In the genomic region with DNA sequence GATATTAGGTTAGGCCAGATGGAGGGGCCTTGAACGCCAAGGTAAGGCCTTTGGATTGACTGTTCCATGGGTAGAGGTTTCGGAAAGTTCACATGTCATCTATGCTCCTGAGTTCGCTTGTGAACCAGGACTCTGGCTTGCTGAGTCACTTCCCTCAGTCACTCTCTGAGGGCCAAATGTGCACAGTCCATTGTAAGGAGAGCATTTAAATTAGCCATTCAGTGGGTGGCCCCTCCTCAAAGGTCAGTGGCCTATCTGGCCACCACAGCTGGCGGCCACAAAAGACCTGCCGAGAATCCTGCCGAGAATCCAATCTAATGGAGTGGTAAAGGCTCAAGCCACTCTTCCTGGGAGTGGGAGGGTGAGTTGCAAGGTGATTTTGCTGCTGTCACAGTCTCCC, we compare ENCODE assay signal across 14 cellular contexts. TPM values are rescaled to one million over a fixed set of nuclear protein-coding genes. Genes with fewer than 3 reads are reported as not detected.
DNase-seq lines count a peak whose midpoint lies in the region; ATAC-seq and TF ChIP-seq lines count a peak whose summit lies in the region.
"Had no signal": no experiment of that assay in that cellular context is flagged by ENCODE, and none has a peak within 500 bp of the region (broad histone marks: within the 10 kb centered on the region; RNA-seq: fewer than 3 reads in every experiment).

No MANE protein-coding gene starts in this region.

- H3K27ac ChIP-seq in H9 (ENCODE audit: insufficient read length, low read depth, low read length) (no peak overlapping the region), Karpas-422 (ENCODE audit: low read length) (peak overlapping the region; percentile 83), ectodermal cell (ENCODE audit: insufficient read depth, low read depth, low read length, poor library complexity, severe bottlenecking) (peak overlapping the region; percentile 29), neural progenitor cell (no peak overlapping the region), transverse colon (no peak overlapping the region)

- DNase-seq in H9 (no peak), Karpas-422 (no peak), neural progenitor cell (ENCODE audit: low spot score) (peak; percentile 73), transverse colon (no peak), NCI-H774 (lab: John Stamatoyannopoulos, UW) (no peak)
- no peak for DNase-seq in activated CD8-positive, alpha-beta memory T cell treated with anti-CD3 and anti-CD28 coated beads, Interleukin-2, amount 10 ng/mL, durations not matched to agents 7 days and 5 days
- DNase-seq: C1 segment of cervical spinal cord; Caco-2; CD8-positive, alpha-beta T cell; DMS153; DND-41; GOT3; HCEC 1CT had no signal

- H3K27me3 ChIP-seq in H9 (ENCODE audit: insufficient read depth, low read length) (no peaks in the 10 kb centered on the region), Karpas-422 (ENCODE audit: low read length) (no peaks in the 10 kb centered on the region), ectodermal cell (ENCODE audit: control insufficient read depth, insufficient read depth, low read length, poor library complexity, severe bottlenecking) (no peaks in the 10 kb centered on the region), neural progenitor cell (no peaks in the 10 kb centered on the region), transverse colon (peaks cover 12% of the 10 kb centered on the region)

- H3K9ac ChIP-seq in H9 (ENCODE audit: extremely low read depth, insufficient read length, low read length), result no peak overlapping the region
- H3K9ac ChIP-seq in Karpas-422 (ENCODE audit: low read length), result peak overlapping the region; percentile 56
- H3K9ac ChIP-seq in neural progenitor cell, result no peak overlapping the region

- H3K36me3 ChIP-seq in Karpas-422 (ENCODE audit: insufficient read depth, low read length) (no peaks in the 10 kb centered on the region), ectodermal cell (ENCODE audit: control insufficient read depth, insufficient read depth, low read length) (no peaks in the 10 kb centered on the region), neural progenitor cell (no peaks in the 10 kb centered on the region), transverse colon (no peaks in the 10 kb centered on the region)

- no peak for TF ChIP-seq CTCF in H9 (conservative IDR thresholded peaks at IDR 0.05)
- TF ChIP-seq CTCF in neural progenitor cell (IDR thresholded peaks at IDR 0.05), result no peak
- no peak for TF ChIP-seq CTCF in transverse colon (IDR thresholded peaks at IDR 0.05)

- H4K5ac ChIP-seq in H9 (ENCODE audit: insufficient read length, low read depth, low read length), result no peak overlapping the region

- WGBS in H9 (ENCODE audit: extremely low coverage, insufficient read length, low lambda C conversion rate), result no CpG with 5 or more reads among the region's 6 CpGs
- WGBS in ectodermal cell, 2 experiments, result 70% methylated on average over 6 of the region's 6 CpGs
- WGBS in transverse colon (ENCODE audit: low coverage in 1 of 2), 2 donors, result 89% methylated on average over 6 of the region's 6 CpGs; no CpG with 5 or more reads in 1 of the 2 donors

- H3K36me3 Mint-ChIP-seq in H9 (ENCODE audit: insufficient read depth in 1 of 3, low read depth in 3 of 3) (no peaks in the 10 kb centered on the region), neural progenitor cell (no peaks in the 10 kb centered on the region)
- no peaks in the 10 kb centered on the region for H3K36me3 Mint-ChIP-seq in activated CD8-positive, alpha-beta memory T cell treated with anti-CD3 and anti-CD28 coated beads, Interleukin-2, amount 10 ng/mL, durations not matched to agents 7 days and 5 days
- H3K36me3 Mint-ChIP-seq: CD8-positive, alpha-beta T cell had no signal

- no peak overlapping the region for H2BK20ac ChIP-seq in H9 (ENCODE audit: low read depth, low read length, poor library complexity, severe bottlenecking)

- H3K4me3 ChIP-seq in Karpas-422 (ENCODE audit: low read length), result peak overlapping the region; percentile 2; the same call in 1 of the 2 replicates
- no peak overlapping the region for H3K4me3 ChIP-seq in ectodermal cell (ENCODE audit: insufficient read depth, low read depth, low read length)
- H3K4me3 ChIP-seq in neural progenitor cell, result no peak overlapping the region
- H3K4me3 ChIP-seq in transverse colon, result no peak overlapping the region

- no peak for ATAC-seq in activated CD8-positive, alpha-beta memory T cell treated with anti-CD3 and anti-CD28 coated beads, Interleukin-2, amount 10 ng/mL, durations not matched to agents 7 days and 5 days
- ATAC-seq: CD8-positive, alpha-beta T cell had no signal

- no peak overlapping the region for H4K8ac ChIP-seq in H9 (replicated peaks; ENCODE audit: insufficient read length, low read depth, low read length)

- no peak overlapping the region for H2BK12ac ChIP-seq in H9 (ENCODE audit: insufficient read length, low read depth, low read length)

- in situ Hi-C loops in transverse colon (cut with MboI; ENCODE audit: low pct_ligation_motif_present in 1 of 4, low pct_unique_long_range_greater_than_20kb in 1 of 4, low sequenced_read_pairs in 3 of 4), result no loop called here

- no peaks in the 10 kb centered on the region for H3K9me2 ChIP-seq in Karpas-422 (replicated peaks; ENCODE audit: insufficient read depth, low read length)

- H3K4me3 Mint-ChIP-seq in H9, result no peak overlapping the region
- peak overlapping the region; percentile 3 for H3K4me3 Mint-ChIP-seq in neural progenitor cell
- no peak overlapping the region for H3K4me3 Mint-ChIP-seq in activated CD8-positive, alpha-beta memory T cell treated with anti-CD3 and anti-CD28 coated beads, Interleukin-2, amount 10 ng/mL, durations not matched to agents 7 days and 5 days
- H3K4me3 Mint-ChIP-seq: CD8-positive, alpha-beta T cell had no signal

- H3K14ac ChIP-seq in H9 (ENCODE audit: insufficient read depth, low read length), result no peak overlapping the region

- H2AFZ ChIP-seq in H9 (ENCODE audit: low read length) (no peak overlapping the region), Karpas-422 (ENCODE audit: low read length) (no peak overlapping the region), neural progenitor cell (replicated peaks) (no peak overlapping the region)

- H3K18ac ChIP-seq in H9 (ENCODE audit: insufficient read length, low read depth, low read length), result no peak overlapping the region

- H3K23ac ChIP-seq in H9 (ENCODE audit: insufficient read length, low read depth, low read length), result no peak overlapping the region

- H3K79me2 ChIP-seq in H9 (ENCODE audit: insufficient read depth, low read length) (no peaks in the 10 kb centered on the region), Karpas-422 (ENCODE audit: low read length) (no peaks in the 10 kb centered on the region), neural progenitor cell (ENCODE audit: low read depth) (no peaks in the 10 kb centered on the region)

- no peaks in the 10 kb centered on the region for H4K20me1 ChIP-seq in H9 (ENCODE audit: control insufficient read depth, insufficient read depth, insufficient read length)
- no peaks in the 10 kb centered on the region for H4K20me1 ChIP-seq in Karpas-422 (ENCODE audit: insufficient read depth, low read depth, low read length)
- peaks cover 36% of the 10 kb centered on the region for H4K20me1 ChIP-seq in neural progenitor cell (ENCODE audit: low read depth)

- no peak overlapping the region for H3T11ph ChIP-seq in H9 (ENCODE audit: low read length)

- H2BK120ac ChIP-seq in H9 (ENCODE audit: low read depth, low read length, poor library complexity, severe bottlenecking), result no peak overlapping the region

- H2BK15ac ChIP-seq in H9 (ENCODE audit: low read depth, low read length), result no peak overlapping the region

- H3K9me3 Mint-ChIP-seq in H9, result no peaks in the 10 kb centered on the region
- H3K9me3 Mint-ChIP-seq in neural progenitor cell, result no peaks in the 10 kb centered on the region
- no peaks in the 10 kb centered on the region for H3K9me3 Mint-ChIP-seq in activated CD8-positive, alpha-beta memory T cell treated with anti-CD3 and anti-CD28 coated beads, Interleukin-2, amount 10 ng/mL, durations not matched to agents 7 days and 5 days (ENCODE audit: low read depth)
- H3K9me3 Mint-ChIP-seq: CD8-positive, alpha-beta T cell had no signal

- no peak overlapping the region for H3K56ac ChIP-seq in H9 (ENCODE audit: insufficient read length, low read depth, low read length)

- H3K27ac Mint-ChIP-seq in H9 (peak overlapping the region in 2 of 3 experiments; percentile 9 to 19; a peak in 2 of 7 replicates), neural progenitor cell (no peak overlapping the region)
- H3K27ac Mint-ChIP-seq in activated CD8-positive, alpha-beta memory T cell treated with anti-CD3 and anti-CD28 coated beads, Interleukin-2, amount 10 ng/mL, durations not matched to agents 7 days and 5 days, result no peak overlapping the region
- H3K27ac Mint-ChIP-seq: CD8-positive, alpha-beta T cell had no signal

- no peak overlapping the region for H4K91ac ChIP-seq in H9 (ENCODE audit: insufficient read length, low read depth, low read length)

- CTCF ChIA-PET in activated CD8-positive, alpha-beta memory T cell treated with anti-CD3 and anti-CD28 coated beads, Interleukin-2, amount 10 ng/mL, durations not matched to agents 7 days and 5 days (lab: Charles Lee), result no interaction called here

- H3K4me1 ChIP-seq in H9 (ENCODE audit: insufficient read depth, low read length) (peaks cover 3% of the 10 kb centered on the region; the same call in 1 of the 2 replicates), Karpas-422 (ENCODE audit: low read length) (peaks cover 97% of the 10 kb centered on the region), ectodermal cell (ENCODE audit: control insufficient read depth, insufficient read depth, low read length) (no peaks in the 10 kb centered on the region), neural progenitor cell (peaks cover 44% of the 10 kb centered on the region), transverse colon (no peaks in the 10 kb centered on the region)

- no peak overlapping the region for H2AK5ac ChIP-seq in H9 (ENCODE audit: insufficient read length, low read length)

- no peak overlapping the region for H3K4ac ChIP-seq in H9 (ENCODE audit: low read depth, low read length)

- no peak overlapping the region for H3K4me2 ChIP-seq in H9 (ENCODE audit: insufficient read depth, insufficient read length, low read length)
- peak overlapping the region; percentile 52 for H3K4me2 ChIP-seq in Karpas-422 (ENCODE audit: low read depth, low read length, poor library complexity, severe bottlenecking)
- H3K4me2 ChIP-seq in neural progenitor cell, result peak overlapping the region; percentile 48

- H3K4me1 Mint-ChIP-seq in H9, result peaks cover 33 to 48% of the 10 kb centered on the region in 2 experiments
- H3K4me1 Mint-ChIP-seq in neural progenitor cell, result peaks cover 32% of the 10 kb centered on the region
- H3K4me1 Mint-ChIP-seq in activated CD8-positive, alpha-beta memory T cell treated with anti-CD3 and anti-CD28 coated beads, Interleukin-2, amount 10 ng/mL, durations not matched to agents 7 days and 5 days, result no peaks in the 10 kb centered on the region

- H3K23me2 ChIP-seq in H9 (ENCODE audit: insufficient read length, low read depth, low read length, poor library complexity, severe bottlenecking), result no peaks in the 10 kb centered on the region

- H3F3A ChIP-seq in neural progenitor cell (ENCODE audit: low read depth), result peaks cover 21% of the 10 kb centered on the region

- H3K27me3 Mint-ChIP-seq in H9 (ENCODE audit: low read depth) (peaks cover 14% of the 10 kb centered on the region), neural progenitor cell (ENCODE audit: insufficient read depth, low read depth) (peaks cover 37% of the 10 kb centered on the region)
- H3K27me3 Mint-ChIP-seq in activated CD8-positive, alpha-beta memory T cell treated with anti-CD3 and anti-CD28 coated beads, Interleukin-2, amount 10 ng/mL, durations not matched to agents 7 days and 5 days, result peaks cover 21% of the 10 kb centered on the region

- H2BK5ac ChIP-seq in H9 (ENCODE audit: insufficient read length, low read length), result no peak overlapping the region

- H3K79me1 ChIP-seq in H9 (ENCODE audit: insufficient read depth, low read depth, low read length, poor library complexity, severe bottlenecking), result no peaks in the 10 kb centered on the region

- TF ChIP-seq POLR2A in transverse colon (IDR thresholded peaks at IDR 0.05), result no peak

- H3K9me3 ChIP-seq in H9 (ENCODE audit: control insufficient read depth, low read depth, low read length) (no peaks in the 10 kb centered on the region), Karpas-422 (ENCODE audit: low read length) (no peaks in the 10 kb centered on the region), ectodermal cell (ENCODE audit: control insufficient read depth, low read length) (no peaks in the 10 kb centered on the region), neural progenitor cell (ENCODE audit: low read depth) (no peaks in the 10 kb centered on the region), transverse colon (no peaks in the 10 kb centered on the region)
- H3K9me3 ChIP-seq: Caco-2 had no signal

- intact Hi-C loops in transverse colon (cut with DNase I; ENCODE audit: low total_unique reads), result no loop called here

- TF ChIP-seq EP300 in transverse colon (IDR thresholded peaks at IDR 0.05; ENCODE audit: low read depth), result no peak

RNA-seq across cellular contexts. Expression of gene ARAP3, which starts 58.9 kb away (rescaled TPM):
- total RNA-seq in H9 (2021) (27.3 and 27.6 TPM in 2 replicates), neural progenitor cell (ENCODE audit: low replicate concordance) (7.6 and 17.0 TPM in 2 replicates), transverse colon (1 to 10 TPM; 1.1 to 4.0 (median 3.3) TPM)
- total RNA-seq in Karpas-422 (2014; rRNA removed; shearing (Covaris generic); ENCODE audit: low replicate concordance), result 0.07 TPM in 1 of 2 replicates, not detected in the other
- 21.2 TPM for polyA plus RNA-seq in ectodermal cell (2013, experiment 1 of 4)
- polyA plus RNA-seq in ectodermal cell (2013, experiment 2 of 4), result 22.3 TPM
- 16.1 TPM for polyA plus RNA-seq in ectodermal cell (2013, experiment 3 of 4)
- polyA plus RNA-seq in ectodermal cell (2013, experiment 4 of 4), result 18.3 TPM
- 10 to 100 TPM in 1 of 2 experiments, 1 to 10 TPM in 1; 9.9 to 11.0 TPM for total RNA-seq in activated CD8-positive, alpha-beta memory T cell treated with anti-CD3 and anti-CD28 coated beads, Interleukin-2, amount 10 ng/mL, durations not matched to agents 7 days and 5 days

Comparison
In these comparisons a context has a peak if more than half of its experiments do, and no peak if none do; other contexts are left out.
1. H3K27ac ChIP-seq: peak in Karpas-422 (single experiment) and ectodermal cell (single experiment); none in H9 (single experiment), neural progenitor cell (single experiment) and transverse colon (0 of 4).
2. H3K27ac Mint-ChIP-seq: peak in H9 (2 of 3); none in neural progenitor cell (single experiment) and activated CD8-positive, alpha-beta memory T cell treated with anti-CD3 and anti-CD28 coated beads, Interleukin-2, amount 10 ng/mL, durations not matched to agents 7 days and 5 days (single experiment).